ENCODE assay signal across 14 cellular contexts in the genomic region with DNA sequence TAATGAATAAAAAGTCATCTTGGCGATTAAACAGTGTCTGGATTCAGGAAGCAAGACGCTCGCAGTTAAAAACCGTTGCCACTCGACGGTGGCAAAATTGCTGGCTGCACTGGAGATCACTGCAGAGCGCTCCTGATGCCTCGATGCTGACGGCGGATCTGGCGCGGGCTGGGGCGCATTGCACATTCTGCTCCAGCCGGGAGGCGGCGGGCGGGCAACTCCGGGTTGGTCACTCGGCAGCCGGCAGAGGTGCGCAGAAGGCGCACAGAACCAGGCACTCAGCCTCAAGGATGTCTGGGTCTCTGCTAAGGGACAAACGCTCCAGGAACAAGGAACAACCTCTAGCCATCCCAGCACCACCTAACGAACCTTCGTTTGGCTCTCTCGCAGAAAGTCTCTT.
DNase-seq lines count a peak whose midpoint lies in the region; ATAC-seq, FAIRE-seq and TF ChIP-seq lines count a peak whose summit lies in the region.
"Had no signal": no experiment of that assay in that cellular context is flagged by ENCODE, and none has a peak within 500 bp of the region (broad histone marks: within the 10 kb centered on the region; RNA-seq: fewer than 3 reads in every experiment).

No MANE protein-coding gene starts in this region.

- TF ChIP-seq EP300 in HepG2 (IDR thresholded peaks at IDR 0.05; ENCODE audit: low read depth in 2 of 2, low read length in 2 of 2) (no peak), HepG2 (CRISPR knock-in tag; IDR thresholded peaks at IDR 0.05; ENCODE audit: borderline replicate concordance) (no peak)

- peaks cover 77% of the 10 kb centered on the region for H3K27me3 Mint-ChIP-seq in activated naive CD8-positive, alpha-beta T cell treated with anti-CD3 and anti-CD28 coated beads for 36 hours

- no peaks in the 10 kb centered on the region for H3K79me2 ChIP-seq in HepG2 (ENCODE audit: insufficient read depth, low read length)

- no peaks in the 10 kb centered on the region for H4K20me1 ChIP-seq in HepG2 (ENCODE audit: insufficient read depth, low read length)

- no peaks in the 10 kb centered on the region for H3K9me3 Mint-ChIP-seq in activated naive CD8-positive, alpha-beta T cell treated with anti-CD3 and anti-CD28 coated beads for 36 hours
- H3K9me3 Mint-ChIP-seq: activated T-helper 2 cell treated with anti-CD3 and anti-CD28 coated beads, Interferon-gamma antibody, Interleukin-2, Interleukin-4, amounts not matched to agents 10 μg/mL and 5 μg/mL and 100 μg/mL, durations not matched to agents 14 hours and 24 hours and 36 hours had no signal

- peaks cover 19% of the 10 kb centered on the region for H3K4me1 Mint-ChIP-seq in activated naive CD8-positive, alpha-beta T cell treated with anti-CD3 and anti-CD28 coated beads for 36 hours

- no peak for TF ChIP-seq RAD21 in HepG2 (CRISPR knock-in tag; IDR thresholded peaks at IDR 0.05)

- no peak overlapping the region for H2AFZ ChIP-seq in HepG2 (ENCODE audit: low read length)

- intact Hi-C loops in HepG2 (cut with micrococcal nuclease; ENCODE audit: unreplicated experiment): no loop called here

- no peaks in the 10 kb centered on the region; the same call in none of the 2 replicates for H3K27me3 ChIP-seq in GM06990 (replicated peaks; ENCODE audit: control insufficient read depth, insufficient read depth, low read length)
- peaks cover 4 to 28% of the 10 kb centered on the region in 2 experiments; a peak in 3 of 5 replicates for H3K27me3 ChIP-seq in HepG2 (ENCODE audit: control insufficient read depth in 1 of 2, insufficient read depth in 2 of 2, low read length in 2 of 2)

- peaks cover 2% of the 10 kb centered on the region for H3K36me3 Mint-ChIP-seq in activated naive CD8-positive, alpha-beta T cell treated with anti-CD3 and anti-CD28 coated beads for 36 hours
- H3K36me3 Mint-ChIP-seq: CD4-positive, CD25-positive, alpha-beta regulatory T cell had no signal

- 22% methylated on average over 20 of the region's 26 CpGs for WGBS in HepG2 (ENCODE audit: low lambda C conversion rate)

- no TSS peak for BruUV-seq in HepG2 (replicated peaks; lab: Mats Ljungman, UMichigan)

- H3K4me3 ChIP-seq in GM06990 (replicated peaks; ENCODE audit: low read depth, low read length) (no peak overlapping the region), HepG2 (replicated peaks in 1 of 3; ENCODE audit: insufficient read depth in 1 of 3, low read depth in 2 of 3, low read length in 3 of 3) (no peak overlapping the region)
- H3K4me3 ChIP-seq: right lobe of liver had no signal

- H3K4me3 Mint-ChIP-seq in activated naive CD8-positive, alpha-beta T cell treated with anti-CD3 and anti-CD28 coated beads for 36 hours: no peak overlapping the region

- no peak overlapping the region for H3K27ac Mint-ChIP-seq in activated naive CD8-positive, alpha-beta T cell treated with anti-CD3 and anti-CD28 coated beads for 36 hours
- H3K27ac Mint-ChIP-seq: activated T-helper 2 cell treated with anti-CD3 and anti-CD28 coated beads, Interferon-gamma antibody, Interleukin-2, Interleukin-4, amounts not matched to agents 10 μg/mL and 5 μg/mL and 100 μg/mL, durations not matched to agents 14 hours and 24 hours and 36 hours; CD4-positive, CD25-positive, alpha-beta regulatory T cell had no signal

- in situ Hi-C loops in HepG2 (cut with HindIII; ENCODE audit: extremely low pct_ligation_motif_present, low pct_unique_long_range_greater_than_20kb): loop anchor here (10.0 to 25.0 kb wide), 2 partner anchors 379 to 531 kb away; no protein-coding TSS in a partner anchor

- no peaks in the 10 kb centered on the region for H3K4me1 ChIP-seq in HepG2 (ENCODE audit: insufficient read depth, low read length)

- no peaks in the 10 kb centered on the region for H3K36me3 ChIP-seq in GM06990 (ENCODE audit: control insufficient read depth, insufficient read depth, low read length)
- H3K36me3 ChIP-seq in HepG2 (replicated peaks in 1 of 2; ENCODE audit: control insufficient read depth in 1 of 2, insufficient read depth in 2 of 2, low read length in 2 of 2): no peaks in the 10 kb centered on the region
- H3K36me3 ChIP-seq: cardiac muscle cell, right lobe of liver had no signal

- CTCF ChIA-PET in HepG2 (lab: Yijun Ruan, JAX; ENCODE audit: low intra/inter-chr PET ratio, low total read pairs): no interaction called here

- H3K27ac ChIP-seq in HepG2 (ENCODE audit: extremely low read length, insufficient read depth, low read length): no peak overlapping the region
- H3K27ac ChIP-seq: cardiac muscle cell, right lobe of liver had no signal

- ATAC-seq in HepG2 (peak; percentile 66), omental fat pad (ENCODE audit: low FRiP score) (no peak)
- ATAC-seq: esophagus mucosa had no signal

- H3K9me3 ChIP-seq in HepG2 (ENCODE audit: low read length): no peaks in the 10 kb centered on the region
- H3K9me3 ChIP-seq: right lobe of liver had no signal

- no peak overlapping the region for H3K4me2 ChIP-seq in HepG2 (ENCODE audit: low read depth, low read length)

- TF ChIP-seq CTCF in GM06990 (IDR thresholded peaks at IDR 0.05; ENCODE audit: insufficient read depth, low read length, poor library complexity, severe bottlenecking) (no peak), HepG2 (CRISPR knock-in tag; IDR thresholded peaks at IDR 0.05) (no peak), omental fat pad (IDR thresholded peaks at IDR 0.05) (no peak)

- POLR2A ChIA-PET in HepG2 (lab: Yijun Ruan, JAX): no interaction called here

- peak; percentile 37 for DNase-seq in AG20443 (ENCODE audit: low spot score)
- DNase-seq in GM06990 (ENCODE audit: extremely low read depth, insufficient read length): peak; percentile 6
- DNase-seq in activated naive CD8-positive, alpha-beta T cell treated with anti-CD3 and anti-CD28 coated beads for 36 hours: peak; percentile 46
- no peak for DNase-seq in HepG2 (ENCODE audit: low spot score)
- no peak for DNase-seq in epidermal melanocyte (ENCODE audit: insufficient read length, low spot score)
- DNase-seq in globus pallidus (ENCODE audit: low spot score): no peak
- no peak for DNase-seq in omental fat pad (ENCODE audit: low spot score)
- no peak for DNase-seq in NCI-H1436 (lab: John Stamatoyannopoulos, UW)
- DNase-seq: NCI-H1092 treated with DMSO at 0.1 percent for 48 hours had no signal

- FAIRE-seq in HepG2 (lab: Jason Lieb, UNC): no peak

- no peak overlapping the region for H3K9ac ChIP-seq in HepG2 (ENCODE audit: insufficient read depth, low read depth, low read length)

- no peak for TF ChIP-seq POLR2A in HepG2 (IDR thresholded peaks at IDR 0.05; ENCODE audit: insufficient read depth in 1 of 2, low read depth in 2 of 2, low read length in 2 of 2)

TF ChIP-seq in HepG2, 621 proteins besides CTCF, POLR2A, EP300 and RAD21:
- TF ChIP-seq, protein P1, sequence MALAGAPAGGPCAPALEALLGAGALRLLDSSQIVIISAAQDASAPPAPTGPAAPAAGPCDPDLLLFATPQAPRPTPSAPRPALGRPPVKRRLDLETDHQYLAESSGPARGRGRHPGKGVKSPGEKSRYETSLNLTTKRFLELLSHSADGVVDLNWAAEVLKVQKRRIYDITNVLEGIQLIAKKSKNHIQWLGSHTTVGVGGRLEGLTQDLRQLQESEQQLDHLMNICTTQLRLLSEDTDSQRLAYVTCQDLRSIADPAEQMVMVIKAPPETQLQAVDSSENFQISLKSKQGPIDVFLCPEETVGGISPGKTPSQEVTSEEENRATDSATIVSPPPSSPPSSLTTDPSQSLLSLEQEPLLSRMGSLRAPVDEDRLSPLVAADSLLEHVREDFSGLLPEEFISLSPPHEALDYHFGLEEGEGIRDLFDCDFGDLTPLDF (CRISPR knock-in tag; IDR thresholded peaks at IDR 0.05): no peak
- TF ChIP-seq, protein P2, sequence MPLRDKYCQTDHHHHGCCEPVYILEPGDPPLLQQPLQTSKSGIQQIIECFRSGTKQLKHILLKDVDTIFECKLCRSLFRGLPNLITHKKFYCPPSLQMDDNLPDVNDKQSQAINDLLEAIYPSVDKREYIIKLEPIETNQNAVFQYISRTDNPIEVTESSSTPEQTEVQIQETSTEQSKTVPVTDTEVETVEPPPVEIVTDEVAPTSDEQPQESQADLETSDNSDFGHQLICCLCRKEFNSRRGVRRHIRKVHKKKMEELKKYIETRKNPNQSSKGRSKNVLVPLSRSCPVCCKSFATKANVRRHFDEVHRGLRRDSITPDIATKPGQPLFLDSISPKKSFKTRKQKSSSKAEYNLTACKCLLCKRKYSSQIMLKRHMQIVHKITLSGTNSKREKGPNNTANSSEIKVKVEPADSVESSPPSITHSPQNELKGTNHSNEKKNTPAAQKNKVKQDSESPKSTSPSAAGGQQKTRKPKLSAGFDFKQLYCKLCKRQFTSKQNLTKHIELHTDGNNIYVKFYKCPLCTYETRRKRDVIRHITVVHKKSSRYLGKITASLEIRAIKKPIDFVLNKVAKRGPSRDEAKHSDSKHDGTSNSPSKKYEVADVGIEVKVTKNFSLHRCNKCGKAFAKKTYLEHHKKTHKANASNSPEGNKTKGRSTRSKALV (CRISPR knock-in tag; IDR thresholded peaks at IDR 0.05): no peak

Comparison
In these comparisons a context has a peak if more than half of its experiments do, and no peak if none do; other contexts are left out.
1. DNase-seq: peak in AG20443 (single experiment), GM06990 (single experiment) and activated naive CD8-positive, alpha-beta T cell treated with anti-CD3 and anti-CD28 coated beads for 36 hours (single experiment); none in HepG2 (single experiment), epidermal melanocyte (single experiment), globus pallidus (single experiment), omental fat pad (single experiment) and NCI-H1436 (single experiment).